2 cellular contexts compared by ENCODE assay signal in genomic region chr3:14378415-14378814, GRCh38.
TF ChIP-seq lines count a peak whose summit lies in the region.

No MANE protein-coding gene starts in this region.

TF ChIP-seq in IMR-90, 13 proteins besides CTCF, POLR2A, EP300 and RAD21:
- TF ChIP-seq CEBPB (IDR thresholded peaks at IDR 0.05; ENCODE audit: low read depth, low read length) (no peak), NFE2L2 (IDR thresholded peaks at IDR 0.05; ENCODE audit: low read depth, low read length) (no peak), RFX5 (IDR thresholded peaks at IDR 0.05; ENCODE audit: low read depth, low read length) (no peak), MXI1 (IDR thresholded peaks at IDR 0.05; ENCODE audit: borderline replicate concordance, low read depth, low read length) (no peak), MAFK (IDR thresholded peaks at IDR 0.05; ENCODE audit: low read depth, low read length) (no peak), MAZ (IDR thresholded peaks at IDR 0.05; ENCODE audit: borderline replicate concordance, low read depth, low read length) (no peak), RCOR1 (IDR thresholded peaks at IDR 0.05; ENCODE audit: insufficient replicate concordance, low read length) (no peak), ELK1 (IDR thresholded peaks at IDR 0.05; ENCODE audit: borderline replicate concordance, low read depth, low read length) (no peak), USF2 (IDR thresholded peaks at IDR 0.05; ENCODE audit: low read depth, low read length) (no peak), SMC3 (IDR thresholded peaks at IDR 0.05; ENCODE audit: low read depth, low read length) (no peak)

TF ChIP-seq in K562, 482 proteins besides CTCF, POLR2A, EP300 and RAD21:
- TF ChIP-seq MEIS2 (IDR thresholded peaks at IDR 0.05; ENCODE audit: partially characterized antibody) (peak; percentile 50), CAMTA2 (CRISPR knock-in tag; conservative IDR thresholded peaks at IDR 0.05) (no peak), NR4A1 (CRISPR knock-in tag; IDR thresholded peaks at IDR 0.05) (no peak), NR4A1 (tag; IDR thresholded peaks at IDR 0.05) (0 out of 2 replicates have a peak, but pooled peaks have one; percentile 17), CTBP1 (IDR thresholded peaks at IDR 0.05; ENCODE audit: borderline replicate concordance) (0 out of 2 replicates have a peak, but pooled peaks have one; percentile 20), ZBED1 (IDR thresholded peaks at IDR 0.05) (0 out of 2 replicates have a peak, but pooled peaks have one; percentile 33), SMARCA4 (IDR thresholded peaks at IDR 0.05) (0 out of 2 replicates have a peak, but pooled peaks have one; percentile 11), ATF3 (IDR thresholded peaks at IDR 0.05) (no peak), ATF3 (CRISPR knock-in tag; conservative IDR thresholded peaks at IDR 0.05) (no peak), VEZF1 (CRISPR knock-in tag; IDR thresholded peaks at IDR 0.05) (peak; percentile 52), ZNF274 (IDR thresholded peaks at IDR 0.05; ENCODE audit: borderline replicate concordance, low read depth, low read length) (no peak), PKNOX1 (IDR thresholded peaks at IDR 0.05) (0 out of 2 replicates have a peak, but pooled peaks have one; percentile 32), ZNF263 (CRISPR knock-in tag; IDR thresholded peaks at IDR 0.05; ENCODE audit: borderline replicate concordance) (peak; percentile 96), IFI16 (CRISPR knock-in tag; IDR thresholded peaks at IDR 0.05) (no peak), KAT2B (IDR thresholded peaks at IDR 0.05; ENCODE audit: low read depth, low read length) (no peak), CREM (IDR thresholded peaks at IDR 0.05; ENCODE audit: low read depth) (0 out of 2 replicates have a peak, but pooled peaks have one; percentile 25), SMAD2 (IDR thresholded peaks at IDR 0.05; ENCODE audit: low read depth, low read length) (no peak), NFATC3 (IDR thresholded peaks at IDR 0.05) (no peak), NRF1 (conservative IDR thresholded peaks at IDR 0.05 in 1 of 2, IDR thresholded peaks at IDR 0.05 in 1 of 2) (peak in 1 of 2 experiments; percentile 37; a peak in 1 of 4 replicates), FOSL1 (tag; conservative IDR thresholded peaks at IDR 0.05) (peak; percentile 81), TFAP4 (CRISPR knock-in tag; IDR thresholded peaks at IDR 0.05; ENCODE audit: borderline replicate concordance) (0 out of 2 replicates have a peak, but pooled peaks have one; percentile 14), ZBTB5 (IDR thresholded peaks at IDR 0.05) (no peak), RBM34 (IDR thresholded peaks at IDR 0.05; ENCODE audit: borderline replicate concordance, insufficient read depth, low read length) (no peak), ZKSCAN8 (CRISPR knock-in tag; IDR thresholded peaks at IDR 0.05) (peak; percentile 48; the same call in 1 of the 2 replicates), ZNF507 (tag; conservative IDR thresholded peaks at IDR 0.05) (no peak), JUND (IDR thresholded peaks at IDR 0.05; ENCODE audit: borderline replicate concordance, low read depth, low read length) (no peak; the same call in 1 of the 2 replicates), JUND (tag; IDR thresholded peaks at IDR 0.05; ENCODE audit: borderline replicate concordance, low read depth, low read length) (peak; percentile 53; the same call in 2 of the 3 replicates), LCOR (CRISPR knock-in tag; IDR thresholded peaks at IDR 0.05) (no peak), ZNF134 (CRISPR knock-in tag; conservative IDR thresholded peaks at IDR 0.05) (peak; percentile 86)
